1 cellular context compared by ENCODE assay signal in genomic region chr4:2617955-2618354, GRCh38.
TF ChIP-seq lines count a peak whose summit lies in the region.

No MANE protein-coding gene starts in this region.

TF ChIP-seq in K562, 482 proteins besides CTCF, POLR2A, EP300 and RAD21 (continued from another document and continues in another):
- TF ChIP-seq CTCFL (IDR thresholded peaks at IDR 0.05; ENCODE audit: borderline replicate concordance, insufficient read depth, low read depth, low read length, poor library complexity, severe bottlenecking) (no peak), ZNF699 (CRISPR knock-in tag; IDR thresholded peaks at IDR 0.05; ENCODE audit: insufficient replicate concordance) (no peak), ELF1 (tag; IDR thresholded peaks at IDR 0.05) (no peak), MAZ (CRISPR knock-in tag; conservative IDR thresholded peaks at IDR 0.05 in 1 of 2, IDR thresholded peaks at IDR 0.05 in 1 of 2) (no peak), NCOA1 (IDR thresholded peaks at IDR 0.05; ENCODE audit: low read depth) (no peak), EWSR1 (IDR thresholded peaks at IDR 0.05; ENCODE audit: borderline replicate concordance, low read depth, partially characterized antibody) (no peak), ZNF561 (CRISPR knock-in tag; conservative IDR thresholded peaks at IDR 0.05) (no peak), MCM3 (IDR thresholded peaks at IDR 0.05) (no peak), RCOR1 (IDR thresholded peaks at IDR 0.05; ENCODE audit: borderline replicate concordance in 1 of 2, low read depth in 2 of 2, low read length in 2 of 2) (peak in 1 of 2 experiments; percentile 83; a peak in 1 of 4 replicates), NEUROD1 (IDR thresholded peaks at IDR 0.05; ENCODE audit: borderline replicate concordance, low read depth, low read length, partially characterized antibody) (no peak), ZKSCAN3 (CRISPR knock-in tag; IDR thresholded peaks at IDR 0.05) (no peak), ZNF282 (CRISPR knock-in tag; IDR thresholded peaks at IDR 0.05) (no peak), ZNF24 (IDR thresholded peaks at IDR 0.05) (no peak), GATA2 (CRISPR knock-in tag; IDR thresholded peaks at IDR 0.05) (peak; percentile 54; the same call in 1 of the 2 replicates), GTF2A2 (tag; IDR thresholded peaks at IDR 0.05) (no peak), ZNF780A (CRISPR knock-in tag; IDR thresholded peaks at IDR 0.05) (no peak), KLF1 (tag; IDR thresholded peaks at IDR 0.05) (no peak), KDM1A (IDR thresholded peaks at IDR 0.05) (peak; percentile 91 to 92), CBFA2T2 (conservative IDR thresholded peaks at IDR 0.05) (peak; percentile 63), ARID1B (IDR thresholded peaks at IDR 0.05) (peak; percentile 80), SRSF7 (optimal IDR thresholded peaks at IDR 0.05; ENCODE audit: low read depth, low read length) (no peak), NCOR1 (IDR thresholded peaks at IDR 0.05) (peak; percentile 33; the same call in 1 of the 2 replicates), HMG20A (CRISPR knock-in tag; conservative IDR thresholded peaks at IDR 0.05) (no peak), XRCC4 (IDR thresholded peaks at IDR 0.05; ENCODE audit: extremely low read depth, insufficient read depth, insufficient read length) (no peak), REST (CRISPR knock-in tag; IDR thresholded peaks at IDR 0.05; ENCODE audit: low read depth) (no peak), ZNF778 (CRISPR knock-in tag; IDR thresholded peaks at IDR 0.05) (no peak), NFYB (IDR thresholded peaks at IDR 0.05; ENCODE audit: extremely low read depth, insufficient read length) (no peak), ZNF324 (CRISPR knock-in tag; IDR thresholded peaks at IDR 0.05) (no peak), ZNF3 (CRISPR knock-in tag; IDR thresholded peaks at IDR 0.05) (no peak), POLR2AphosphoS5 (IDR thresholded peaks at IDR 0.05; ENCODE audit: control insufficient read depth, insufficient read depth, low read depth, low read length) (peak; percentile 42; the same call in 1 of the 2 replicates), ZFP1 (CRISPR knock-in tag; IDR thresholded peaks at IDR 0.05) (no peak), ZNF57 (CRISPR knock-in tag; IDR thresholded peaks at IDR 0.05) (no peak), SMARCB1 (IDR thresholded peaks at IDR 0.05; ENCODE audit: insufficient read length, low read depth) (no peak), MAFG (tag; conservative IDR thresholded peaks at IDR 0.05) (no peak), LARP7 (IDR thresholded peaks at IDR 0.05) (no peak), ZNF354B (CRISPR knock-in tag; IDR thresholded peaks at IDR 0.05) (no peak), KDM5B (IDR thresholded peaks at IDR 0.05; ENCODE audit: insufficient replicate concordance, low read depth, low read length) (no peak), EGR1 (conservative IDR thresholded peaks at IDR 0.05) (no peak), CREB1 (IDR thresholded peaks at IDR 0.05) (no peak), CREB1 (CRISPR knock-in tag; IDR thresholded peaks at IDR 0.05) (no peak), NFE2 (IDR thresholded peaks at IDR 0.05; ENCODE audit: low read depth) (no peak), IFI16 (CRISPR knock-in tag; IDR thresholded peaks at IDR 0.05) (no peak), NR1H2 (CRISPR knock-in tag; IDR thresholded peaks at IDR 0.05) (no peak), HMGXB4 (CRISPR knock-in tag; IDR thresholded peaks at IDR 0.05) (no peak), BACH1 (tag; IDR thresholded peaks at IDR 0.05) (no peak), ZNF436 (CRISPR knock-in tag; IDR thresholded peaks at IDR 0.05) (no peak), RREB1 (CRISPR knock-in tag; IDR thresholded peaks at IDR 0.05) (no peak), MECOM (CRISPR knock-in tag; IDR thresholded peaks at IDR 0.05) (no peak), TEAD4 (IDR thresholded peaks at IDR 0.05; ENCODE audit: low read length) (peak; percentile 75), TEAD4 (CRISPR knock-in tag; IDR thresholded peaks at IDR 0.05; ENCODE audit: borderline replicate concordance) (no peak), ZNF175 (CRISPR knock-in tag; IDR thresholded peaks at IDR 0.05; ENCODE audit: low read depth) (no peak), JUNB (CRISPR knock-in tag; conservative IDR thresholded peaks at IDR 0.05) (no peak), RUNX1 (IDR thresholded peaks at IDR 0.05; ENCODE audit: low read depth) (no peak), MEIS2 (IDR thresholded peaks at IDR 0.05; ENCODE audit: partially characterized antibody) (no peak), FOXK1 (CRISPR knock-in tag; IDR thresholded peaks at IDR 0.05; ENCODE audit: borderline replicate concordance) (no peak), RFX1 (IDR thresholded peaks at IDR 0.05) (no peak), RAD51 (IDR thresholded peaks at IDR 0.05; ENCODE audit: borderline replicate concordance, low read depth) (no peak), TCF3 (CRISPR knock-in tag; IDR thresholded peaks at IDR 0.05) (peak; percentile 74), RBM17 (IDR thresholded peaks at IDR 0.05; ENCODE audit: borderline replicate concordance, low read depth, low read length) (no peak), HDAC1 (IDR thresholded peaks at IDR 0.05) (peak in 1 of 2 experiments; percentile 89; a peak in 2 of 4 replicates), PML (IDR thresholded peaks at IDR 0.05; ENCODE audit: low read length) (0 out of 2 replicates have a peak, but pooled peaks have one; percentile 21)
- TF ChIP-seq, protein P1, sequence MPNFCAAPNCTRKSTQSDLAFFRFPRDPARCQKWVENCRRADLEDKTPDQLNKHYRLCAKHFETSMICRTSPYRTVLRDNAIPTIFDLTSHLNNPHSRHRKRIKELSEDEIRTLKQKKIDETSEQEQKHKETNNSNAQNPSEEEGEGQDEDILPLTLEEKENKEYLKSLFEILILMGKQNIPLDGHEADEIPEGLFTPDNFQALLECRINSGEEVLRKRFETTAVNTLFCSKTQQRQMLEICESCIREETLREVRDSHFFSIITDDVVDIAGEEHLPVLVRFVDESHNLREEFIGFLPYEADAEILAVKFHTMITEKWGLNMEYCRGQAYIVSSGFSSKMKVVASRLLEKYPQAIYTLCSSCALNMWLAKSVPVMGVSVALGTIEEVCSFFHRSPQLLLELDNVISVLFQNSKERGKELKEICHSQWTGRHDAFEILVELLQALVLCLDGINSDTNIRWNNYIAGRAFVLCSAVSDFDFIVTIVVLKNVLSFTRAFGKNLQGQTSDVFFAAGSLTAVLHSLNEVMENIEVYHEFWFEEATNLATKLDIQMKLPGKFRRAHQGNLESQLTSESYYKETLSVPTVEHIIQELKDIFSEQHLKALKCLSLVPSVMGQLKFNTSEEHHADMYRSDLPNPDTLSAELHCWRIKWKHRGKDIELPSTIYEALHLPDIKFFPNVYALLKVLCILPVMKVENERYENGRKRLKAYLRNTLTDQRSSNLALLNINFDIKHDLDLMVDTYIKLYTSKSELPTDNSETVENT (CRISPR knock-in tag; IDR thresholded peaks at IDR 0.05): no peak
- TF ChIP-seq, protein P2, sequence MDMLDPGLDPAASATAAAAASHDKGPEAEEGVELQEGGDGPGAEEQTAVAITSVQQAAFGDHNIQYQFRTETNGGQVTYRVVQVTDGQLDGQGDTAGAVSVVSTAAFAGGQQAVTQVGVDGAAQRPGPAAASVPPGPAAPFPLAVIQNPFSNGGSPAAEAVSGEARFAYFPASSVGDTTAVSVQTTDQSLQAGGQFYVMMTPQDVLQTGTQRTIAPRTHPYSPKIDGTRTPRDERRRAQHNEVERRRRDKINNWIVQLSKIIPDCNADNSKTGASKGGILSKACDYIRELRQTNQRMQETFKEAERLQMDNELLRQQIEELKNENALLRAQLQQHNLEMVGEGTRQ (CRISPR knock-in tag; IDR thresholded peaks at IDR 0.05): no peak
